ENCODE assay signal across 8 cellular contexts in genomic region chr2:28810384-28811285, GRCh38. TPM values are rescaled to one million over a fixed set of nuclear protein-coding genes. Genes with fewer than 3 reads are reported as not detected.
A peak's percentile ranks its signal among the peaks of the same experiment; 100 is the strongest.
DNase-seq lines count a peak whose midpoint lies in the region; ATAC-seq and TF ChIP-seq lines count a peak whose summit lies in the region.

SPDYA (plus strand) TSS chr2:28810834; CDS start chr2:28816015, 5,181 bp downstream.

- 3 to 5% methylated on average over 76 to 95 of the region's 97 CpGs for WGBS in lung, 2 donors

- H3K9me3 ChIP-seq in lung (ENCODE audit: control insufficient read depth in 2 of 2, insufficient read depth in 1 of 2, low read length in 1 of 2): no peaks in the 10 kb centered on the region

- peaks cover 0 to 5% of the 10 kb centered on the region in 2 donors for H3K4me1 ChIP-seq in lung (ENCODE audit: control insufficient read depth in 2 of 2, insufficient read depth in 2 of 2, low read length in 2 of 2)

- peaks cover 10% of the 10 kb centered on the region for H3K4me1 Mint-ChIP-seq in activated CD8-positive, alpha-beta T cell treated with anti-CD3 and anti-CD28 coated beads for 36 hours (ENCODE audit: low read depth)

- in situ Hi-C loops in KBM-7 (cut with MboI; ENCODE audit: low pct_unique_long_range_greater_than_20kb, low sequenced_read_pairs): loop anchor here (25.0 kb wide), 1 partner anchor 377 kb away; no protein-coding TSS in a partner anchor

- peaks cover 6% of the 10 kb centered on the region for H3K36me3 Mint-ChIP-seq in activated CD8-positive, alpha-beta T cell treated with anti-CD3 and anti-CD28 coated beads for 36 hours (ENCODE audit: low read depth)

- peak within 1 kb of the TSS; percentile 25 for H3K27ac Mint-ChIP-seq in activated CD8-positive, alpha-beta T cell treated with anti-CD3 and anti-CD28 coated beads for 36 hours

- H3K36me3 ChIP-seq in GM06990 (ENCODE audit: control insufficient read depth, insufficient read depth, low read length) (no peaks in the 10 kb centered on the region; the same call in 1 of the 2 replicates), lung (ENCODE audit: control insufficient read depth in 2 of 2, insufficient read depth in 2 of 2, low read length in 2 of 2) (peaks cover 0 to 7% of the 10 kb centered on the region in 2 donors)

- CTCF ChIA-PET in activated CD8-positive, alpha-beta T cell treated with anti-CD3 and anti-CD28 coated beads for 36 hours (lab: Charles Lee): interaction anchor here (0.8 to 2.8 kb wide), 5 partner anchors 8 to 244 kb away, joined by 3 to 15 read pairs (median 7); no protein-coding TSS in a partner anchor

- no peaks in the 10 kb centered on the region for H3K27me3 ChIP-seq in GM06990 (replicated peaks; ENCODE audit: control insufficient read depth, insufficient read depth, low read length)
- no peaks in the 10 kb centered on the region for H3K27me3 ChIP-seq in lung (ENCODE audit: control insufficient read depth, insufficient read depth)

- no peaks in the 10 kb centered on the region for H3K9me3 Mint-ChIP-seq in activated CD8-positive, alpha-beta T cell treated with anti-CD3 and anti-CD28 coated beads for 36 hours

- TF ChIP-seq CTCF in GM06990 (IDR thresholded peaks at IDR 0.05; ENCODE audit: insufficient read depth, low read length, poor library complexity, severe bottlenecking) (no peak), lung (IDR thresholded peaks at IDR 0.05; ENCODE audit: control extremely low read depth, extremely low read depth) (no peak)
- no peak for TF ChIP-seq CTCF in activated CD8-positive, alpha-beta T cell treated with anti-CD3 and anti-CD28 coated beads for 36 hours (IDR thresholded peaks at IDR 0.05)

- peaks cover 1% of the 10 kb centered on the region for H3K27me3 Mint-ChIP-seq in activated CD8-positive, alpha-beta T cell treated with anti-CD3 and anti-CD28 coated beads for 36 hours

- intact Hi-C loops in activated CD8-positive, alpha-beta T cell treated with anti-CD3 and anti-CD28 coated beads for 36 hours (cut with micrococcal nuclease): no loop called here

- POLR2A ChIA-PET in activated CD8-positive, alpha-beta T cell treated with anti-CD3 and anti-CD28 coated beads for 36 hours (lab: Charles Lee): interaction anchor here (0.6 to 1.5 kb wide), 8 partner anchors 9 to 346 kb away, joined by 3 to 5 read pairs (median 4); partner anchors contain the start of genes TRMT61B and WDR43

- DNase-seq in GM06990 (ENCODE audit: extremely low read depth, insufficient read length) (peak; percentile 79), NCI-H2171 treated with DMSO at 0.1 percent for 48 hours (lab: John Stamatoyannopoulos, UW) (peak; percentile 81), lung (ENCODE audit: low spot score) (peak; percentile 54), KBM-7 (no peak)
- peak; percentile 83 for DNase-seq in activated CD8-positive, alpha-beta T cell treated with anti-CD3 and anti-CD28 coated beads for 36 hours
- peak; percentile 73 for DNase-seq in effector CD4-positive, alpha-beta T cell
- DNase-seq in stimulated activated CD4-positive, alpha-beta T cell treated with anti-CD3 and anti-CD28 coated beads, TNF-alpha, amount 100 ng/mL, for 4 hours (ENCODE audit: low read depth in 3 of 3): peak; percentile 66 to 70 (median 69)

- ATAC-seq in HG02571 (IDR thresholded peaks at IDR 0.05; ENCODE audit: unreplicated experiment) (peak; percentile 69), lung (ENCODE audit: insufficient read depth, low FRiP score) (peak; percentile 92)
- peak; percentile 96 for ATAC-seq in activated CD8-positive, alpha-beta T cell treated with anti-CD3 and anti-CD28 coated beads for 36 hours

- peak within 1 kb of the TSS; percentile 67 for H3K4me3 Mint-ChIP-seq in activated CD8-positive, alpha-beta T cell treated with anti-CD3 and anti-CD28 coated beads for 36 hours

- H3K4me3 ChIP-seq in GM06990 (replicated peaks; ENCODE audit: low read depth, low read length) (peak within 1 kb of the TSS; percentile 62), lung (peak within 1 kb of the TSS; percentile 32)

- H3K27ac ChIP-seq in lung (ENCODE audit: low read depth in 1 of 2, low read length in 1 of 2): no peak within 1 kb of the TSS

RNA-seq across cellular contexts. Expression of gene SPDYA, which starts in this region (rescaled TPM):
- 1 to 10 TPM; 1.3 to 1.4 TPM for total RNA-seq in activated CD8-positive, alpha-beta T cell treated with anti-CD3 and anti-CD28 coated beads for 36 hours
- total RNA-seq in lung: 1 to 10 TPM; 1.1 to 6.9 TPM
- polyA plus RNA-seq in lung: under 1 TPM; 0.10 to 0.11 TPM
